1 cellular context compared by ENCODE assay signal in genomic region chr1:16618719-16619118, GRCh38.
TF ChIP-seq lines count a peak whose summit lies in the region.

No MANE protein-coding gene starts in this region.

TF ChIP-seq in H1, 55 proteins besides CTCF, POLR2A, EP300 and RAD21 (continued from another document):
- TF ChIP-seq E2F6 (IDR thresholded peaks at IDR 0.05) = 0 out of 2 replicates have a peak, but pooled peaks have one; percentile 43
TF ChIP-seq in H1: peak in this region for 3.
